Comparison of ENCODE assay signal across 21 cellular contexts in genomic region chr6:46393940-46394337, GRCh38.
A peak's percentile ranks its signal among the peaks of the same experiment; 100 is the strongest.
DNase-seq lines count a peak whose midpoint lies in the region; ATAC-seq lines count a peak whose summit lies in the region.
"Had no signal": no experiment of that assay in that cellular context is flagged by ENCODE, and none has a peak within 500 bp of the region (broad histone marks: within the 10 kb centered on the region; RNA-seq: fewer than 3 reads in every experiment).

No MANE protein-coding gene starts in this region.

- CTCF ChIA-PET in activated CD4-positive, alpha-beta memory T cell treated with anti-CD3 and anti-CD28 coated beads, Interleukin-2, amount 10 ng/mL, durations not matched to agents 7 days and 5 days (lab: Charles Lee) = no interaction called here

- intact Hi-C loops in head of caudate nucleus (cut with DNase I) = no loop called here

- no peak overlapping the region for H3K4me3 Mint-ChIP-seq in stimulated activated effector memory CD8-positive, alpha-beta T cell treated with anti-CD3 and anti-CD28 coated beads, Interleukin-12 subunit alpha, Interleukin-12 subunit beta, amount 100 ng/mL, for 72 hours
- no peak overlapping the region for H3K4me3 Mint-ChIP-seq in activated CD4-positive, alpha-beta memory T cell treated with anti-CD3 and anti-CD28 coated beads, Interleukin-2, amount 10 ng/mL, durations not matched to agents 7 days and 5 days
- H3K4me3 Mint-ChIP-seq: HFFc6 had no signal

- no peaks in the 10 kb centered on the region for H3K9me3 Mint-ChIP-seq in stimulated activated effector memory CD8-positive, alpha-beta T cell treated with anti-CD3 and anti-CD28 coated beads, Interleukin-12 subunit alpha, Interleukin-12 subunit beta, amount 100 ng/mL, for 72 hours
- H3K9me3 Mint-ChIP-seq in activated CD4-positive, alpha-beta memory T cell treated with anti-CD3 and anti-CD28 coated beads, Interleukin-2, amount 10 ng/mL, durations not matched to agents 7 days and 5 days = no peaks in the 10 kb centered on the region
- H3K9me3 Mint-ChIP-seq: IgD-negative memory B cell had no signal

- POLR2A ChIA-PET in activated CD4-positive, alpha-beta memory T cell treated with anti-CD3 and anti-CD28 coated beads, Interleukin-2, amount 10 ng/mL, durations not matched to agents 7 days and 5 days (lab: Charles Lee) = no interaction called here

- peak overlapping the region; percentile 75 for H3K27ac ChIP-seq in angular gyrus (ENCODE audit: low read depth, low read length)
- H3K27ac ChIP-seq: HL-60, RWPE1 had no signal

- peaks cover 27% of the 10 kb centered on the region for H3K27me3 Mint-ChIP-seq in activated CD4-positive, alpha-beta memory T cell treated with anti-CD3 and anti-CD28 coated beads, Interleukin-2, amount 10 ng/mL, durations not matched to agents 7 days and 5 days

- no peaks in the 10 kb centered on the region for H3K4me1 Mint-ChIP-seq in stimulated activated effector memory CD8-positive, alpha-beta T cell treated with anti-CD3 and anti-CD28 coated beads, Interleukin-12 subunit alpha, Interleukin-12 subunit beta, amount 100 ng/mL, for 72 hours
- H3K4me1 Mint-ChIP-seq in activated CD4-positive, alpha-beta memory T cell treated with anti-CD3 and anti-CD28 coated beads, Interleukin-2, amount 10 ng/mL, durations not matched to agents 7 days and 5 days = no peaks in the 10 kb centered on the region

- H3K36me3 Mint-ChIP-seq in stimulated activated effector memory CD8-positive, alpha-beta T cell treated with anti-CD3 and anti-CD28 coated beads, Interleukin-12 subunit alpha, Interleukin-12 subunit beta, amount 100 ng/mL, for 72 hours = no peaks in the 10 kb centered on the region
- H3K36me3 Mint-ChIP-seq in activated CD4-positive, alpha-beta memory T cell treated with anti-CD3 and anti-CD28 coated beads, Interleukin-2, amount 10 ng/mL, durations not matched to agents 7 days and 5 days (ENCODE audit: low read depth) = no peaks in the 10 kb centered on the region
- H3K36me3 Mint-ChIP-seq: IgD-negative memory B cell had no signal

- peak overlapping the region; percentile 30 for H3K27ac Mint-ChIP-seq in stimulated activated effector memory CD8-positive, alpha-beta T cell treated with anti-CD3 and anti-CD28 coated beads, Interleukin-12 subunit alpha, Interleukin-12 subunit beta, amount 100 ng/mL, for 72 hours
- H3K27ac Mint-ChIP-seq in activated CD4-positive, alpha-beta memory T cell treated with anti-CD3 and anti-CD28 coated beads, Interleukin-2, amount 10 ng/mL, durations not matched to agents 7 days and 5 days = no peak overlapping the region
- H3K27ac Mint-ChIP-seq: HFFc6, IgD-negative memory B cell had no signal

- ATAC-seq in stimulated activated effector memory CD8-positive, alpha-beta T cell treated with anti-CD3 and anti-CD28 coated beads, Interleukin-12 subunit alpha, Interleukin-12 subunit beta, amount 100 ng/mL, for 72 hours = no peak
- ATAC-seq in GM18520 (IDR thresholded peaks at IDR 0.05; ENCODE audit: unreplicated experiment) (no peak), left lobe of liver (no peak)
- ATAC-seq: PC-3, SK-N-SH treated with all-trans-retinoic acid at 6 μM for 48 hours had no signal

- DNase-seq in head of caudate nucleus (peak in 24 of 42 donors; percentile 19 to 71 (median 39)), midbrain (lab: John Stamatoyannopoulos, UW) (peak; percentile 56), NCI-H1694 treated with DMSO at 0.1 percent for 48 hours (lab: John Stamatoyannopoulos, UW) (no peak), left lobe of liver (ENCODE audit: low spot score) (no peak)
- DNase-seq in stimulated activated effector memory CD8-positive, alpha-beta T cell treated with anti-CD3 and anti-CD28 coated beads, Interleukin-12 subunit alpha, Interleukin-12 subunit beta, amount 100 ng/mL, for 72 hours (ENCODE audit: low spot score in 2 of 2) = no peak
- DNase-seq in activated CD4-positive, alpha-beta memory T cell treated with anti-CD3 and anti-CD28 coated beads, Interleukin-2, amount 10 ng/mL, durations not matched to agents 7 days and 5 days = no peak
- DNase-seq: H7, HFFc6, Karpas-422, NCI-H146, NCI-H2081, NCI-H2227 treated with DMSO at 0.1 percent for 48 hours, NCI-H510A treated with DMSO at 0.1 percent for 48 hours, PC-3, SIG-M5 had no signal

Comparison
In these comparisons a context has a peak if more than half of its experiments do, and no peak if none do; other contexts are left out.
1. DNase-seq: peak in head of caudate nucleus (24 of 42) and midbrain (single experiment); none in stimulated activated effector memory CD8-positive, alpha-beta T cell treated with anti-CD3 and anti-CD28 coated beads, Interleukin-12 subunit alpha, Interleukin-12 subunit beta, amount 100 ng/mL, for 72 hours (0 of 2), NCI-H1694 treated with DMSO at 0.1 percent for 48 hours (single experiment), activated CD4-positive, alpha-beta memory T cell treated with anti-CD3 and anti-CD28 coated beads, Interleukin-2, amount 10 ng/mL, durations not matched to agents 7 days and 5 days (single experiment) and left lobe of liver (single experiment).